ENCODE assay signal across 11 cellular contexts in genomic region chr3:8767181-8767666, GRCh38. TPM values are rescaled to one million over a fixed set of nuclear protein-coding genes. Genes with fewer than 3 reads are reported as not detected.
DNase-seq lines count a peak whose midpoint lies in the region; ATAC-seq and TF ChIP-seq lines count a peak whose summit lies in the region.
"Had no signal": no experiment of that assay in that cellular context is flagged by ENCODE, and none has a peak within 500 bp of the region (broad histone marks: within the 10 kb centered on the region; RNA-seq: fewer than 3 reads in every experiment).

No MANE protein-coding gene starts in this region.

- peaks cover 7% of the 10 kb centered on the region for H3K79me1 ChIP-seq in mesenchymal stem cell (replicated peaks; ENCODE audit: low read length, poor library complexity, severe bottlenecking)
- H3K79me1 ChIP-seq in H9 (ENCODE audit: insufficient read depth, low read depth, low read length, poor library complexity, severe bottlenecking), result no peaks in the 10 kb centered on the region

- no peaks in the 10 kb centered on the region for H3K9me3 ChIP-seq in breast epithelium
- no peaks in the 10 kb centered on the region for H3K9me3 ChIP-seq in mesenchymal stem cell (ENCODE audit: control insufficient read depth, low read length)
- no peaks in the 10 kb centered on the region for H3K9me3 ChIP-seq in thoracic aorta
- no peaks in the 10 kb centered on the region for H3K9me3 ChIP-seq in H9 (ENCODE audit: control insufficient read depth, low read depth, low read length)

- no peak overlapping the region for H3T11ph ChIP-seq in H9 (ENCODE audit: low read length)

- H3K56ac ChIP-seq in H9 (ENCODE audit: insufficient read length, low read depth, low read length), result no peak overlapping the region

- no peak overlapping the region for H4K5ac ChIP-seq in H9 (ENCODE audit: insufficient read length, low read depth, low read length)

- WGBS in mesenchymal stem cell, result 97% methylated on average over 37 of the region's 37 CpGs
- WGBS in H9 (ENCODE audit: extremely low coverage, insufficient read length, low lambda C conversion rate), result no CpG with 5 or more reads among the region's 37 CpGs

- peak overlapping the region in 1 of 2 experiments; percentile 15 for H3K23ac ChIP-seq in mesenchymal stem cell (ENCODE audit: low read length in 2 of 2)
- H3K23ac ChIP-seq in H9 (ENCODE audit: insufficient read length, low read depth, low read length), result no peak overlapping the region

- peak overlapping the region in 1 of 2 donors; percentile 80 for H3K27ac ChIP-seq in breast epithelium
- H3K27ac ChIP-seq in mesenchymal stem cell (ENCODE audit: low read length, poor library complexity, severe bottlenecking), result no peak overlapping the region
- H3K27ac ChIP-seq in thoracic aorta, result no peak overlapping the region
- no peak overlapping the region for H3K27ac ChIP-seq in H9 (ENCODE audit: insufficient read length, low read depth, low read length)

- no peaks in the 10 kb centered on the region for H4K20me1 ChIP-seq in H9 (ENCODE audit: control insufficient read depth, insufficient read depth, insufficient read length)

- H3K4me3 Mint-ChIP-seq in MCF 10A (ENCODE audit: unreplicated experiment) (no peak overlapping the region), chondrocyte (ENCODE audit: unreplicated experiment) (peak overlapping the region; percentile 58), H9 (peak overlapping the region in 1 of 2 experiments; percentile 41; a peak in 1 of 5 replicates)
- no peak overlapping the region for H3K4me3 Mint-ChIP-seq in activated CD4-positive, alpha-beta T cell treated with anti-CD3 and anti-CD28 coated beads, Interleukin-2, amount 10 ng/mL, durations not matched to agents 7 days and 5 days

- BruUV-seq in MCF 10A (replicated peaks; lab: Mats Ljungman, UMichigan), result no TSS peak

- no peak for ATAC-seq in thoracic aorta (ENCODE audit: insufficient number of reproducible peaks, low FRiP score, low read depth)
- ATAC-seq in GM21390 (IDR thresholded peaks at IDR 0.05; ENCODE audit: unreplicated experiment), result no peak
- ATAC-seq: naive thymus-derived CD8-positive, alpha-beta T cell had no signal

- H3K36me3 ChIP-seq in breast epithelium (no peaks in the 10 kb centered on the region), mesenchymal stem cell (ENCODE audit: control insufficient read depth in 1 of 2, insufficient read depth in 2 of 2, low read depth in 1 of 2, low read length in 2 of 2) (peaks cover 0 to 40% of the 10 kb centered on the region in 2 experiments), thoracic aorta (no peaks in the 10 kb centered on the region)

- H3K4ac ChIP-seq in mesenchymal stem cell (ENCODE audit: low read depth in 1 of 2, low read length in 2 of 2) (no peak overlapping the region), H9 (ENCODE audit: low read depth, low read length) (no peak overlapping the region)

- no peak overlapping the region for H2BK5ac ChIP-seq in mesenchymal stem cell (ENCODE audit: low read depth, low read length, poor library complexity, severe bottlenecking)
- H2BK5ac ChIP-seq in H9 (ENCODE audit: insufficient read length, low read length), result no peak overlapping the region

- POLR2A ChIA-PET in MCF 10A (lab: Yijun Ruan, JAX), result no interaction called here
- POLR2A ChIA-PET in activated CD4-positive, alpha-beta T cell treated with anti-CD3 and anti-CD28 coated beads, Interleukin-2, amount 10 ng/mL, durations not matched to agents 7 days and 5 days (lab: Charles Lee), result no interaction called here

- no peak for TF ChIP-seq POLR2A in breast epithelium (IDR thresholded peaks at IDR 0.05)

- H2BK12ac ChIP-seq in mesenchymal stem cell (ENCODE audit: low read length in 2 of 2) (no peak overlapping the region), H9 (ENCODE audit: insufficient read length, low read depth, low read length) (no peak overlapping the region)

- H3K27me3 ChIP-seq in breast epithelium (peaks cover 5 to 42% of the 10 kb centered on the region in 2 donors), mesenchymal stem cell (ENCODE audit: control insufficient read depth in 1 of 2, insufficient read depth in 1 of 2, low read length in 2 of 2) (peaks cover 0 to 69% of the 10 kb centered on the region in 2 experiments), thoracic aorta (replicated peaks; ENCODE audit: insufficient read depth) (no peaks in the 10 kb centered on the region), H9 (ENCODE audit: insufficient read depth, low read length) (peaks cover 13% of the 10 kb centered on the region; the same call in 1 of the 2 replicates)

- H2BK15ac ChIP-seq in mesenchymal stem cell (ENCODE audit: low read depth, poor library complexity, severe bottlenecking) (no peak overlapping the region), H9 (ENCODE audit: low read depth, low read length) (no peak overlapping the region)

- CTCF ChIA-PET in MCF 10A (lab: Yijun Ruan, JAX), result interaction anchor here (0.6 kb wide), 1 partner anchor 72 kb away, joined by 4 read pairs; no protein-coding TSS in a partner anchor
- CTCF ChIA-PET in activated CD4-positive, alpha-beta T cell treated with anti-CD3 and anti-CD28 coated beads, Interleukin-2, amount 10 ng/mL, durations not matched to agents 7 days and 5 days (lab: Charles Lee), result no interaction called here

- H3K9me3 Mint-ChIP-seq in MCF 10A (ENCODE audit: unreplicated experiment) (no peaks in the 10 kb centered on the region), chondrocyte (ENCODE audit: low read depth) (no peaks in the 10 kb centered on the region), H9 (no peaks in the 10 kb centered on the region)
- H3K9me3 Mint-ChIP-seq in activated CD4-positive, alpha-beta T cell treated with anti-CD3 and anti-CD28 coated beads, Interleukin-2, amount 10 ng/mL, durations not matched to agents 7 days and 5 days, result no peaks in the 10 kb centered on the region
- H3K9me3 Mint-ChIP-seq: naive thymus-derived CD8-positive, alpha-beta T cell had no signal

- H3K27me3 Mint-ChIP-seq in MCF 10A (ENCODE audit: insufficient read depth, unreplicated experiment) (peaks cover 14% of the 10 kb centered on the region), chondrocyte (ENCODE audit: low read depth) (no peaks in the 10 kb centered on the region), H9 (ENCODE audit: low read depth) (peaks cover 77% of the 10 kb centered on the region)
- H3K27me3 Mint-ChIP-seq in activated CD4-positive, alpha-beta T cell treated with anti-CD3 and anti-CD28 coated beads, Interleukin-2, amount 10 ng/mL, durations not matched to agents 7 days and 5 days, result peaks cover 52% of the 10 kb centered on the region

- H3K23me2 ChIP-seq in H9 (ENCODE audit: insufficient read length, low read depth, low read length, poor library complexity, severe bottlenecking), result peaks cover 4% of the 10 kb centered on the region

- no peaks in the 10 kb centered on the region for H3K79me2 ChIP-seq in H9 (ENCODE audit: insufficient read depth, low read length)

- H3K18ac ChIP-seq in mesenchymal stem cell (ENCODE audit: low read depth in 1 of 2, low read length in 2 of 2) (no peak overlapping the region), H9 (ENCODE audit: insufficient read length, low read depth, low read length) (no peak overlapping the region)

- no peaks in the 10 kb centered on the region for H3K36me3 Mint-ChIP-seq in MCF 10A (ENCODE audit: insufficient read depth, unreplicated experiment)
- H3K36me3 Mint-ChIP-seq in chondrocyte (ENCODE audit: low read depth), result peaks cover 8% of the 10 kb centered on the region
- H3K36me3 Mint-ChIP-seq in H9 (ENCODE audit: insufficient read depth in 1 of 3, low read depth in 3 of 3), result no peaks in the 10 kb centered on the region; a peak in 2 of 7 replicates
- H3K36me3 Mint-ChIP-seq in activated CD4-positive, alpha-beta T cell treated with anti-CD3 and anti-CD28 coated beads, Interleukin-2, amount 10 ng/mL, durations not matched to agents 7 days and 5 days (ENCODE audit: low read depth), result no peaks in the 10 kb centered on the region
- H3K36me3 Mint-ChIP-seq: naive thymus-derived CD8-positive, alpha-beta T cell had no signal

- H3K27ac Mint-ChIP-seq in MCF 10A (ENCODE audit: low read depth, unreplicated experiment), result no peak overlapping the region
- no peak overlapping the region for H3K27ac Mint-ChIP-seq in chondrocyte (ENCODE audit: unreplicated experiment)
- no peak overlapping the region for H3K27ac Mint-ChIP-seq in H9
- no peak overlapping the region for H3K27ac Mint-ChIP-seq in activated CD4-positive, alpha-beta T cell treated with anti-CD3 and anti-CD28 coated beads, Interleukin-2, amount 10 ng/mL, durations not matched to agents 7 days and 5 days
- H3K27ac Mint-ChIP-seq: naive thymus-derived CD8-positive, alpha-beta T cell had no signal

- H2BK20ac ChIP-seq in H9 (ENCODE audit: low read depth, low read length, poor library complexity, severe bottlenecking), result no peak overlapping the region

- H4K91ac ChIP-seq in mesenchymal stem cell (ENCODE audit: low read length) (peak overlapping the region; percentile 3), H9 (ENCODE audit: insufficient read length, low read depth, low read length) (no peak overlapping the region)

- H3K4me2 ChIP-seq in mesenchymal stem cell (ENCODE audit: low read length, poor library complexity, severe bottlenecking) (peak overlapping the region; percentile 76), H9 (ENCODE audit: insufficient read depth, insufficient read length, low read length) (no peak overlapping the region)

- H3K14ac ChIP-seq in mesenchymal stem cell (ENCODE audit: low read length in 2 of 2), result no peak overlapping the region
- no peak overlapping the region for H3K14ac ChIP-seq in H9 (ENCODE audit: insufficient read depth, low read length)

- H3K4me1 ChIP-seq in breast epithelium (peaks cover 0 to 13% of the 10 kb centered on the region in 2 donors), mesenchymal stem cell (ENCODE audit: control insufficient read depth, insufficient read depth, low read depth, low read length) (peaks cover 35% of the 10 kb centered on the region), thoracic aorta (ENCODE audit: control insufficient read depth in 1 of 2, low read depth in 2 of 2) (peaks cover 8 to 29% of the 10 kb centered on the region in 2 donors), H9 (ENCODE audit: insufficient read depth, low read length) (peaks cover 2% of the 10 kb centered on the region; the same call in 1 of the 2 replicates)

- no peak overlapping the region for H3K9ac ChIP-seq in mesenchymal stem cell (ENCODE audit: low read length)
- H3K9ac ChIP-seq in H9 (ENCODE audit: extremely low read depth, insufficient read length, low read length), result no peak overlapping the region

- H4K8ac ChIP-seq in mesenchymal stem cell (ENCODE audit: low read length), result no peak overlapping the region
- no peak overlapping the region for H4K8ac ChIP-seq in H9 (replicated peaks; ENCODE audit: insufficient read length, low read depth, low read length)

- no peak for TF ChIP-seq CTCF in breast epithelium (IDR thresholded peaks at IDR 0.05)
- TF ChIP-seq CTCF in MCF 10A (IDR thresholded peaks at IDR 0.05; ENCODE audit: unreplicated experiment), result no peak
- no peak for TF ChIP-seq CTCF in chondrocyte (IDR thresholded peaks at IDR 0.05)
- TF ChIP-seq CTCF in thoracic aorta (IDR thresholded peaks at IDR 0.05), result no peak
- TF ChIP-seq CTCF in H9 (conservative IDR thresholded peaks at IDR 0.05), result no peak

- no peak overlapping the region for H2AK5ac ChIP-seq in mesenchymal stem cell (ENCODE audit: low read length, severe bottlenecking)
- no peak overlapping the region for H2AK5ac ChIP-seq in H9 (ENCODE audit: insufficient read length, low read length)

- H3K4me3 ChIP-seq in breast epithelium (peak overlapping the region in 2 of 3 donors; percentile 59 to 75), mesenchymal stem cell (ENCODE audit: insufficient read depth in 1 of 2, low read depth in 1 of 2, low read length in 2 of 2) (peak overlapping the region; percentile 72 to 80), thoracic aorta (peak overlapping the region; percentile 69)

- H2BK120ac ChIP-seq in mesenchymal stem cell (ENCODE audit: low read depth, low read length), result no peak overlapping the region
- H2BK120ac ChIP-seq in H9 (ENCODE audit: low read depth, low read length, poor library complexity, severe bottlenecking), result no peak overlapping the region

- H2AFZ ChIP-seq in mesenchymal stem cell (ENCODE audit: low read depth, low read length), result no peak overlapping the region
- no peak overlapping the region for H2AFZ ChIP-seq in H9 (ENCODE audit: low read length)

- peaks cover 7% of the 10 kb centered on the region for H3K4me1 Mint-ChIP-seq in MCF 10A (ENCODE audit: insufficient read depth, unreplicated experiment)
- peaks cover 59% of the 10 kb centered on the region for H3K4me1 Mint-ChIP-seq in chondrocyte (ENCODE audit: low read depth)
- H3K4me1 Mint-ChIP-seq in H9, result peaks cover 27 to 29% of the 10 kb centered on the region in 2 experiments
- peaks cover 15% of the 10 kb centered on the region for H3K4me1 Mint-ChIP-seq in activated CD4-positive, alpha-beta T cell treated with anti-CD3 and anti-CD28 coated beads, Interleukin-2, amount 10 ng/mL, durations not matched to agents 7 days and 5 days

- intact Hi-C loops in breast epithelium (cut with DNase I; ENCODE audit: low total_unique reads) (no loop called here), MCF 10A (cut with micrococcal nuclease) (loop anchor here (1.0 kb wide), 1 partner anchor 84 kb away; no protein-coding TSS in a partner anchor)

- DNase-seq in breast epithelium (ENCODE audit: low spot score in 2 of 2), result no peak
- no peak for DNase-seq in MCF 10A (ENCODE audit: unreplicated experiment)
- no peak for DNase-seq in chondrocyte (ENCODE audit: low spot score)
- DNase-seq in mesenchymal stem cell, result no peak
- no peak for DNase-seq in thoracic aorta (ENCODE audit: low spot score)
- no peak for DNase-seq in H9
- DNase-seq in activated CD4-positive, alpha-beta T cell treated with anti-CD3 and anti-CD28 coated beads, Interleukin-2, amount 10 ng/mL, durations not matched to agents 7 days and 5 days, result no peak
- DNase-seq: DMS 273 treated with DMSO at 0.1 percent for 48 hours; naive thymus-derived CD8-positive, alpha-beta T cell had no signal

RNA-seq across cellular contexts. Expression of gene OXTR, which starts 2.2 kb away (rescaled TPM):
- total RNA-seq in breast epithelium (100 to 1,000 TPM in 2 of 3 donors, under 1 TPM in 1; 0.32 to 250 (median 105) TPM), MCF 10A (2022) (0.63 and 1.2 TPM in 2 replicates), chondrocyte (48.5 to 90.8 TPM (median 48.8 TPM) in 3 replicates), thoracic aorta (10 to 100 TPM in 1 of 2 donors, 1 to 10 TPM in 1; 2.3 to 55.1 TPM), H9 (2021) (1.5 and 1.7 TPM in 2 replicates)
- polyA plus RNA-seq in mesenchymal stem cell (2013, experiment 1 of 2), result 1.6 TPM
- polyA plus RNA-seq in mesenchymal stem cell (2013, experiment 2 of 2), result 1.7 TPM
- under 1 TPM; 0.65 to 0.82 TPM for total RNA-seq in activated CD4-positive, alpha-beta T cell treated with anti-CD3 and anti-CD28 coated beads, Interleukin-2, amount 10 ng/mL, durations not matched to agents 7 days and 5 days
- polyA plus RNA-seq: naive thymus-derived CD8-positive, alpha-beta T cell had no signal

RNA-seq across cellular contexts. Expression of gene CAV3, which starts 33.6 kb away (rescaled TPM):
- total RNA-seq in breast epithelium, result not detected
- not detected in 2 replicates for total RNA-seq in MCF 10A (2022)
- not detected in 3 replicates for total RNA-seq in chondrocyte
- polyA plus RNA-seq in mesenchymal stem cell (2013, experiment 1 of 2), result not detected
- polyA plus RNA-seq in mesenchymal stem cell (2013, experiment 2 of 2), result not detected
- not detected for total RNA-seq in thoracic aorta
- total RNA-seq in H9 (2021), result not detected in 2 replicates
- total RNA-seq in activated CD4-positive, alpha-beta T cell treated with anti-CD3 and anti-CD28 coated beads, Interleukin-2, amount 10 ng/mL, durations not matched to agents 7 days and 5 days, result not detected
- total RNA-seq: naive thymus-derived CD8-positive, alpha-beta T cell; ureter had no signal
- polyA plus RNA-seq: naive thymus-derived CD8-positive, alpha-beta T cell had no signal
